ENCODE assay signal across 10 cellular contexts in genomic region chr2:108222261-108222660, GRCh38. TPM values are rescaled to one million over a fixed set of nuclear protein-coding genes. Genes with fewer than 3 reads are reported as not detected.
"Had no signal": no experiment of that assay in that cellular context is flagged by ENCODE, and none has a peak within 500 bp of the region (broad histone marks: within the 10 kb centered on the region; RNA-seq: fewer than 3 reads in every experiment).

No MANE protein-coding gene starts in this region.

- H3K9me3 ChIP-seq: HAP-1 had no signal

- H3K4me3 ChIP-seq: GM23338, HAP-1 had no signal

- H3K36me3 ChIP-seq: HAP-1 had no signal

- H3K4me1 ChIP-seq: HAP-1 had no signal

- H3K27ac ChIP-seq: HL-60, KMS-11 had no signal

- FAIRE-seq: H1, HepG2 had no signal

- DNase-seq: H7, HFFc6, KBM-7 had no signal

RNA-seq across cellular contexts. Expression of gene SULT1C3, which starts 17.5 kb away (rescaled TPM):
- total RNA-seq: GM23338, H1, H7, HepG2, HFFc6, HT1080 had no signal
